In the genomic region with DNA sequence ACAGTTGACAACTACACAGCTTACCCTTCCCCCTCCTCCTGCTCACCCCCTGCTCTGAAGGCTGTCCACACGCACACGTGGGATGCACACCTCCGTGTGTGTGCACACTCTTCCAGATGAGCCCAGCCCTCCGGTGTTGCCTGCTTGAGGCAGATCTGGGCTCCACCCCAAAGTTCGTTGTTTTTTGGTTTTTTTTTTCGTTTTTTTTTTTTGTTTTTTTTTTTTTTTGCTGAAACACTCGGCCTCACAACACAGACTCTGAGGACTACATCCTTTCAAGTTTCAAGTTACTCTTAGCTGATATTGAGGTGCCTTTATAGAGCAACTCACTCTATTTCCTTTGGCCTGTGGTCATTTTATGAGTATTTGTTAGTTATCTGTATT, we compare ENCODE assay signal across 11 cellular contexts.
DNase-seq lines count a peak whose midpoint lies in the region; ATAC-seq and TF ChIP-seq lines count a peak whose summit lies in the region.
"Had no signal": no experiment of that assay in that cellular context is flagged by ENCODE, and none has a peak within 500 bp of the region (broad histone marks: within the 10 kb centered on the region; RNA-seq: fewer than 3 reads in every experiment).

No MANE protein-coding gene starts in this region.

- no peak for TF ChIP-seq CTCF in right lobe of liver (IDR thresholded peaks at IDR 0.05)

- peak overlapping the region; percentile 49 for H3K27ac Mint-ChIP-seq in stimulated activated naive CD8-positive, alpha-beta T cell treated with anti-CD3 and anti-CD28 coated beads, Interleukin-15, Interleukin-2, amounts not matched to agents 100 ng/mL and 50 ng/mL, for 24 hours
- no peak overlapping the region for H3K27ac Mint-ChIP-seq in activated T-helper 1 cell treated with anti-CD3 and anti-CD28 coated beads, Interleukin-12 subunit alpha, Interleukin-12 subunit beta, Interleukin-2, Interleukin-4 antibody, amounts not matched to agents 30 ng/mL and 10 ng/mL and 1 ng/mL, durations not matched to agents 14 hours and 24 hours and 36 hours

- H3K27ac ChIP-seq in right lobe of liver, result peak overlapping the region in 2 of 3 donors; percentile 41 to 66
- H3K27ac ChIP-seq in aorta (ENCODE audit: low read depth in 1 of 2, low read length in 2 of 2), result no peak overlapping the region
- H3K27ac ChIP-seq: esophagus muscularis mucosa had no signal

- H3K4me3 Mint-ChIP-seq in stimulated activated naive CD8-positive, alpha-beta T cell treated with anti-CD3 and anti-CD28 coated beads, Interleukin-15, Interleukin-2, amounts not matched to agents 100 ng/mL and 50 ng/mL, for 24 hours, result no peak overlapping the region
- no peak overlapping the region for H3K4me3 Mint-ChIP-seq in activated T-helper 1 cell treated with anti-CD3 and anti-CD28 coated beads, Interleukin-12 subunit alpha, Interleukin-12 subunit beta, Interleukin-2, Interleukin-4 antibody, amounts not matched to agents 30 ng/mL and 10 ng/mL and 1 ng/mL, durations not matched to agents 14 hours and 24 hours and 36 hours
- H3K4me3 Mint-ChIP-seq: CD14-positive monocyte had no signal

- TF ChIP-seq POLR2A in right lobe of liver (IDR thresholded peaks at IDR 0.05), result no peak

- no peaks in the 10 kb centered on the region for H3K9me3 Mint-ChIP-seq in stimulated activated naive CD8-positive, alpha-beta T cell treated with anti-CD3 and anti-CD28 coated beads, Interleukin-15, Interleukin-2, amounts not matched to agents 100 ng/mL and 50 ng/mL, for 24 hours
- H3K9me3 Mint-ChIP-seq in activated T-helper 1 cell treated with anti-CD3 and anti-CD28 coated beads, Interleukin-12 subunit alpha, Interleukin-12 subunit beta, Interleukin-2, Interleukin-4 antibody, amounts not matched to agents 30 ng/mL and 10 ng/mL and 1 ng/mL, durations not matched to agents 14 hours and 24 hours and 36 hours, result no peaks in the 10 kb centered on the region
- H3K9me3 Mint-ChIP-seq: CD14-positive monocyte had no signal

- H3K9me3 ChIP-seq in adipocyte (ENCODE audit: control insufficient read depth, low read length) (no peaks in the 10 kb centered on the region), right lobe of liver (no peaks in the 10 kb centered on the region), aorta (ENCODE audit: control insufficient read depth, low read length) (no peaks in the 10 kb centered on the region)
- H3K9me3 ChIP-seq: esophagus muscularis mucosa had no signal

- intact Hi-C loops in right lobe of liver (cut with DNase I) (no loop called here), aorta (cut with DNase I) (no loop called here)
- intact Hi-C loops in activated T-helper 1 cell treated with anti-CD3 and anti-CD28 coated beads, Interleukin-12 subunit alpha, Interleukin-12 subunit beta, Interleukin-2, Interleukin-4 antibody, amounts not matched to agents 30 ng/mL and 10 ng/mL and 1 ng/mL, durations not matched to agents 14 hours and 24 hours and 36 hours (cut with micrococcal nuclease), result no loop called here

- H3K4me1 ChIP-seq in adipocyte (ENCODE audit: control insufficient read depth, insufficient read depth, low read length) (peaks cover 32% of the 10 kb centered on the region), right lobe of liver (peaks cover 0 to 59% (median 14%) of the 10 kb centered on the region in 4 donors), aorta (ENCODE audit: control insufficient read depth in 1 of 2, insufficient read depth in 2 of 2, low read length in 2 of 2) (no peaks in the 10 kb centered on the region)

- peaks cover 58% of the 10 kb centered on the region for H3K36me3 Mint-ChIP-seq in stimulated activated naive CD8-positive, alpha-beta T cell treated with anti-CD3 and anti-CD28 coated beads, Interleukin-15, Interleukin-2, amounts not matched to agents 100 ng/mL and 50 ng/mL, for 24 hours (ENCODE audit: low read depth)
- peaks cover 10% of the 10 kb centered on the region for H3K36me3 Mint-ChIP-seq in activated T-helper 1 cell treated with anti-CD3 and anti-CD28 coated beads, Interleukin-12 subunit alpha, Interleukin-12 subunit beta, Interleukin-2, Interleukin-4 antibody, amounts not matched to agents 30 ng/mL and 10 ng/mL and 1 ng/mL, durations not matched to agents 14 hours and 24 hours and 36 hours (ENCODE audit: low read depth)

- DNase-seq in stimulated activated naive CD8-positive, alpha-beta T cell treated with anti-CD3 and anti-CD28 coated beads, Interleukin-15, Interleukin-2, amounts not matched to agents 100 U/mL and 50 U/mL, for 24 hours, result no peak
- DNase-seq in adipocyte (ENCODE audit: low read depth) (no peak), right lobe of liver (no peak), aorta (no peak), hypothalamus (lab: John Stamatoyannopoulos, UW) (no peak), kidney tubule cell (ENCODE audit: low spot score) (no peak)
- no peak for DNase-seq in activated T-helper 1 cell treated with anti-CD3 and anti-CD28 coated beads, Interleukin-12 subunit alpha, Interleukin-12 subunit beta, Interleukin-2, Interleukin-4 antibody, amounts not matched to agents 30 ng/mL and 10 ng/mL and 1 ng/mL, durations not matched to agents 14 hours and 24 hours and 36 hours (ENCODE audit: low spot score)
- DNase-seq: kidney had no signal

- H3K36me3 ChIP-seq in adipocyte (ENCODE audit: control insufficient read depth, insufficient read depth, low read length, severe bottlenecking) (peaks cover 48% of the 10 kb centered on the region), right lobe of liver (peaks cover 0 to 6% (median 2%) of the 10 kb centered on the region in 4 donors), aorta (ENCODE audit: control insufficient read depth in 1 of 2, insufficient read depth in 2 of 2, low read length in 1 of 2) (peaks cover 0 to under 1% of the 10 kb centered on the region in 2 donors)

- H3K27me3 ChIP-seq in adipocyte (replicated peaks; ENCODE audit: control insufficient read depth, insufficient read depth, low read length) (no peaks in the 10 kb centered on the region), right lobe of liver (no peaks in the 10 kb centered on the region), aorta (ENCODE audit: control insufficient read depth in 1 of 2, insufficient read depth in 2 of 2, low read length in 1 of 2) (no peaks in the 10 kb centered on the region)
- H3K27me3 ChIP-seq: esophagus muscularis mucosa had no signal

- H3K4me3 ChIP-seq in adipocyte (ENCODE audit: low read length), result peak overlapping the region; percentile 4
- no peak overlapping the region for H3K4me3 ChIP-seq in right lobe of liver
- no peak overlapping the region for H3K4me3 ChIP-seq in aorta (ENCODE audit: low read length in 2 of 2)
- H3K4me3 ChIP-seq: esophagus muscularis mucosa had no signal

- H3K27me3 Mint-ChIP-seq in stimulated activated naive CD8-positive, alpha-beta T cell treated with anti-CD3 and anti-CD28 coated beads, Interleukin-15, Interleukin-2, amounts not matched to agents 100 ng/mL and 50 ng/mL, for 24 hours, result no peaks in the 10 kb centered on the region
- H3K27me3 Mint-ChIP-seq in activated T-helper 1 cell treated with anti-CD3 and anti-CD28 coated beads, Interleukin-12 subunit alpha, Interleukin-12 subunit beta, Interleukin-2, Interleukin-4 antibody, amounts not matched to agents 30 ng/mL and 10 ng/mL and 1 ng/mL, durations not matched to agents 14 hours and 24 hours and 36 hours (ENCODE audit: insufficient read depth), result no peaks in the 10 kb centered on the region

- peak overlapping the region; percentile 36 for H3K9ac ChIP-seq in adipocyte (ENCODE audit: low read length)

- WGBS in right lobe of liver (ENCODE audit: insufficient coverage, low coverage, low lambda C conversion rate, missing lambda C conversion rate), result 28% methylated on average over 7 of the region's 7 CpGs
- 17 to 23% methylated on average over 7 of the region's 7 CpGs for WGBS in aorta, 2 donors

- peaks cover 32% of the 10 kb centered on the region for H3K4me1 Mint-ChIP-seq in stimulated activated naive CD8-positive, alpha-beta T cell treated with anti-CD3 and anti-CD28 coated beads, Interleukin-15, Interleukin-2, amounts not matched to agents 100 ng/mL and 50 ng/mL, for 24 hours (ENCODE audit: low read depth)
- H3K4me1 Mint-ChIP-seq in activated T-helper 1 cell treated with anti-CD3 and anti-CD28 coated beads, Interleukin-12 subunit alpha, Interleukin-12 subunit beta, Interleukin-2, Interleukin-4 antibody, amounts not matched to agents 30 ng/mL and 10 ng/mL and 1 ng/mL, durations not matched to agents 14 hours and 24 hours and 36 hours (ENCODE audit: low read depth), result peaks cover 14% of the 10 kb centered on the region

- no peak for ATAC-seq in stimulated activated naive CD8-positive, alpha-beta T cell treated with anti-CD3 and anti-CD28 coated beads, Interleukin-15, Interleukin-2, amounts not matched to agents 100 U/mL and 50 U/mL, for 24 hours
- ATAC-seq in right lobe of liver (peak; percentile 53 to 81 (median 60)), aorta (ENCODE audit: low FRiP score) (peak; percentile 62)

Comparison
In these comparisons a context has a peak if more than half of its experiments do, and no peak if none do; other contexts are left out.
1. H3K27ac ChIP-seq: peak in right lobe of liver (2 of 3); none in aorta (0 of 2).